1 cellular context compared by ENCODE assay signal in genomic region chr10:127968659-127969058, GRCh38.
TF ChIP-seq lines count a peak whose summit lies in the region.

No MANE protein-coding gene starts in this region.

TF ChIP-seq in GM23338, 12 proteins besides CTCF, POLR2A, EP300 and RAD21 (continued from another document):
- TF ChIP-seq ZNF462 (CRISPR knock-in tag; IDR thresholded peaks at IDR 0.05) (no peak), REST (IDR thresholded peaks at IDR 0.05; ENCODE audit: unreplicated experiment) (no peak), EZH2 (IDR thresholded peaks at IDR 0.05; ENCODE audit: low read depth, unreplicated experiment) (no peak), CREB1 (CRISPR knock-in tag; IDR thresholded peaks at IDR 0.05; ENCODE audit: low read depth) (no peak)
